1 cellular context compared by ENCODE assay signal in the genomic region with DNA sequence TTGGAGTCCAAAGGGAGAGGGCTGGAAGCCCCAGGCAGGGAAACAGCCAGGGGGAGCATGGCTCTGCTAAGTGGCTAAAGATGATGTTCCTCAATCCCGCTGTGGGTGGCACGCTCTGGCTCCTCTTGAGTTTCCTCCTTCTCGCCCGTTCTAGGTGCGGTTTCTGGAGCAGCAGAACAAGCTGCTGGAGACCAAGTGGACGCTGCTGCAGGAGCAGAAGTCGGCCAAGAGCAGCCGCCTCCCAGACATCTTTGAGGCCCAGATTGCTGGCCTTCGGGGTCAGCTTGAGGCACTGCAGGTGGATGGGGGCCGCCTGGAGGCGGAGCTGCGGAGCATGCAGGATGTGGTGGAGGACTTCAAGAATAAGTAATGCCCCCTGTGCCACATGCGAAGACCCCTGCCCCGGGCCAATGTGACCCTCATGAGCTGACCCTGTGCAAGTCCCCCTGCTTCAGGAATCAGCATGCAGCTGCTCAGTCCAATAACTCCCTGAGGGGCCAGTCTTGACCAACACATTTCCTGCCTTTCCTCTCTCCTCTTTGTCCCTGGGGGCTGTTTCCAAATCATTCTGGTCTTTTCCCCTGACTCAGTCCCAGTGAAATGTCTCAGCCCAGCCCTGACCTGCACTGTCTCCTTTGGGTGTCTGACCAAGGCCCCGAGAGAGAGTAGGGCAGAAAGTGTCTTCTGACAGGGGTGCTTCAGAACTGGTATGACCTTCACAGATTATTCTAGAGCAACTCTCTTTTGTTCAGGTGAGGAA.
TF ChIP-seq lines count a peak whose summit lies in the region.

No MANE protein-coding gene starts in this region.

TF ChIP-seq in H1, 55 proteins besides CTCF, POLR2A, EP300 and RAD21:
- TF ChIP-seq TBP (IDR thresholded peaks at IDR 0.05; ENCODE audit: low read depth, low read length), result no peak
